8 cellular contexts compared by ENCODE assay signal in genomic region chr13:80338781-80339577, GRCh38. TPM values are rescaled to one million over a fixed set of nuclear protein-coding genes. Genes with fewer than 3 reads are reported as not detected.
DNase-seq lines count a peak whose midpoint lies in the region; ATAC-seq lines count a peak whose summit lies in the region.

No MANE protein-coding gene starts in this region.

- peak overlapping the region; percentile 81 for H3K4me2 ChIP-seq in skeletal muscle satellite cell (ENCODE audit: low read length)

- H3K36me3 ChIP-seq in skeletal muscle satellite cell (ENCODE audit: insufficient read depth, low read length), result peaks cover 61% of the 10 kb centered on the region

- H3K27ac ChIP-seq in caudate nucleus (ENCODE audit: low read depth, low read length), result peak overlapping the region; percentile 94

- ATAC-seq in GM21723 (IDR thresholded peaks at IDR 0.05; ENCODE audit: unreplicated experiment), result peak; percentile 20
- no peak for ATAC-seq in GM19467 (IDR thresholded peaks at IDR 0.05; ENCODE audit: unreplicated experiment)

- H3K9ac ChIP-seq in skeletal muscle satellite cell (ENCODE audit: low read depth, low read length), result peak overlapping the region; percentile 100

- H3K9me3 ChIP-seq in skeletal muscle satellite cell (replicated peaks; ENCODE audit: low read length), result no peaks in the 10 kb centered on the region

- peak overlapping the region; percentile 96 for H3K4me3 ChIP-seq in skeletal muscle satellite cell (ENCODE audit: low read length)

- no peaks in the 10 kb centered on the region for H3K27me3 ChIP-seq in skeletal muscle satellite cell (ENCODE audit: control insufficient read depth, insufficient read depth, low read length)

- H3K4me1 ChIP-seq in skeletal muscle satellite cell (ENCODE audit: control insufficient read depth, insufficient read depth, low read length), result peaks cover 24% of the 10 kb centered on the region

- peak; percentile 45 for DNase-seq in COR-L47 (lab: John Stamatoyannopoulos, UW)
- peak; percentile 66 for DNase-seq in NOMO-1 treated with dmso at 0.1 percent for 144 hours (lab: John Stamatoyannopoulos, UW; ENCODE audit: unreplicated experiment)
- DNase-seq in caudate nucleus (lab: John Stamatoyannopoulos, UW), result peak in 59 of 61 donors; percentile 12 to 88 (median 69)
- peak; percentile 84 for DNase-seq in islet precursor cell
- no peak for DNase-seq in central memory CD4-positive, alpha-beta T cell

RNA-seq across cellular contexts. Expression of gene SPRY2, which starts 1.9 kb away (rescaled TPM):
- 37.0 and 63.8 TPM in 2 replicates for total RNA-seq in skeletal muscle satellite cell (2012; rRNA removed)
